In genomic region chr19:49016067-49016839, GRCh38 we compare ENCODE assay signal across 1 cellular context.
A peak's percentile ranks its signal among the peaks of the same experiment; 100 is the strongest.
TF ChIP-seq lines count a peak whose summit lies in the region.

No MANE protein-coding gene starts in this region.

TF ChIP-seq in HepG2, 621 proteins besides CTCF, POLR2A, EP300 and RAD21:
- no peak for TF ChIP-seq ELF3 (CRISPR knock-in tag; IDR thresholded peaks at IDR 0.05)
- TF ChIP-seq, protein P1, sequence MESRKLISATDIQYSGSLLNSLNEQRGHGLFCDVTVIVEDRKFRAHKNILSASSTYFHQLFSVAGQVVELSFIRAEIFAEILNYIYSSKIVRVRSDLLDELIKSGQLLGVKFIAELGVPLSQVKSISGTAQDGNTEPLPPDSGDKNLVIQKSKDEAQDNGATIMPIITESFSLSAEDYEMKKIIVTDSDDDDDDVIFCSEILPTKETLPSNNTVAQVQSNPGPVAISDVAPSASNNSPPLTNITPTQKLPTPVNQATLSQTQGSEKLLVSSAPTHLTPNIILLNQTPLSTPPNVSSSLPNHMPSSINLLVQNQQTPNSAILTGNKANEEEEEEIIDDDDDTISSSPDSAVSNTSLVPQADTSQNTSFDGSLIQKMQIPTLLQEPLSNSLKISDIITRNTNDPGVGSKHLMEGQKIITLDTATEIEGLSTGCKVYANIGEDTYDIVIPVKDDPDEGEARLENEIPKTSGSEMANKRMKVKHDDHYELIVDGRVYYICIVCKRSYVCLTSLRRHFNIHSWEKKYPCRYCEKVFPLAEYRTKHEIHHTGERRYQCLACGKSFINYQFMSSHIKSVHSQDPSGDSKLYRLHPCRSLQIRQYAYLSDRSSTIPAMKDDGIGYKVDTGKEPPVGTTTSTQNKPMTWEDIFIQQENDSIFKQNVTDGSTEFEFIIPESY (CRISPR knock-in tag; IDR thresholded peaks at IDR 0.05): 0 out of 2 replicates have a peak, but pooled peaks have one; percentile 29
- peak; percentile 55 for TF ChIP-seq AGO2 (optimal IDR thresholded peaks at IDR 0.05; ENCODE audit: low read depth, low read length)
- no peak for TF ChIP-seq STAG1 (CRISPR knock-in tag; IDR thresholded peaks at IDR 0.05)
